In genomic region chr19:6484831-6485230, GRCh38 we compare ENCODE assay signal across 1 cellular context.
A peak's percentile ranks its signal among the peaks of the same experiment; 100 is the strongest.
TF ChIP-seq lines count a peak whose summit lies in the region.

No MANE protein-coding gene starts in this region.

TF ChIP-seq in HepG2, 621 proteins besides CTCF, POLR2A, EP300 and RAD21:
- TF ChIP-seq ZNF770 (CRISPR knock-in tag; IDR thresholded peaks at IDR 0.05) (peak; percentile 46; the same call in 1 of the 2 replicates), HOXA9 (CRISPR knock-in tag; IDR thresholded peaks at IDR 0.05; ENCODE audit: borderline replicate concordance) (no peak)
